In genomic region chr1:22317231-22317919, GRCh38 we compare ENCODE assay signal across 9 cellular contexts.
DNase-seq lines count a peak whose midpoint lies in the region; ATAC-seq and TF ChIP-seq lines count a peak whose summit lies in the region.
"Had no signal": no experiment of that assay in that cellular context is flagged by ENCODE, and none has a peak within 500 bp of the region (broad histone marks: within the 10 kb centered on the region; RNA-seq: fewer than 3 reads in every experiment).

No MANE protein-coding gene starts in this region.

- no peak overlapping the region for H3K27ac ChIP-seq in C4-2B

- ATAC-seq in GM19328 (IDR thresholded peaks at IDR 0.05; ENCODE audit: unreplicated experiment) = no peak

- peak; percentile 59 for TF ChIP-seq CTCF in C4-2B (conservative IDR thresholded peaks at IDR 0.05)
- TF ChIP-seq CTCF in GM12875 (IDR thresholded peaks at IDR 0.05; ENCODE audit: borderline replicate concordance, insufficient read depth, low read depth, low read length) = peak; percentile 78

- no peak overlapping the region for H3K4me3 ChIP-seq in GM12875 (ENCODE audit: low read depth, low read length)

- DNase-seq in SK-MEL-5 (ENCODE audit: low read depth, low spot score) (peak; percentile 41), iPS-NIHi7 (ENCODE audit: extremely low spot score) (peak; percentile 90), NCI-H187 treated with DMSO at 0.1 percent for 48 hours (lab: John Stamatoyannopoulos, UW) (no peak), OCI-M2 (lab: John Stamatoyannopoulos, UW; ENCODE audit: unreplicated experiment) (no peak), activated T-cell treated with anti-CD3 and anti-CD28 coated beads for 4 hours (no peak)
- DNase-seq: activated CD4-positive, alpha-beta T cell treated with anti-CD3 and anti-CD28 coated beads, Interleukin-2, amount 50 U/mL, for 4 hours had no signal

- in situ Hi-C loops in SK-MEL-5 (cut with HindIII; ENCODE audit: low pct_unique_long_range_greater_than_20kb, low sequenced_read_pairs) = no loop called here

Comparison
In these comparisons a context has a peak if more than half of its experiments do, and no peak if none do; other contexts are left out.
1. DNase-seq: peak in SK-MEL-5 (single experiment) and iPS-NIHi7 (single experiment); none in NCI-H187 treated with DMSO at 0.1 percent for 48 hours (single experiment), OCI-M2 (single experiment) and activated T-cell treated with anti-CD3 and anti-CD28 coated beads for 4 hours (single experiment).